In genomic region chr6:132960720-132961119, GRCh38 we compare ENCODE assay signal across 19 cellular contexts.
DNase-seq lines count a peak whose midpoint lies in the region; ATAC-seq and TF ChIP-seq lines count a peak whose summit lies in the region.
"Had no signal": no experiment of that assay in that cellular context is flagged by ENCODE, and none has a peak within 500 bp of the region (broad histone marks: within the 10 kb centered on the region; RNA-seq: fewer than 3 reads in every experiment).

No MANE protein-coding gene starts in this region.

- DNase-seq in M059J (ENCODE audit: low read depth) = peak; percentile 93
- peak; percentile 67 for DNase-seq in astrocyte of the hippocampus (ENCODE audit: low read depth, low spot score)
- DNase-seq in lung (ENCODE audit: low spot score) = no peak
- DNase-seq in activated CD4-positive, CD25-positive, alpha-beta regulatory T cell treated with anti-CD3 and anti-CD28 coated beads, Interleukin-2, amount 50 U/mL, for 72 hours = no peak
- DNase-seq in stimulated activated CD4-positive, alpha-beta T cell treated with anti-CD3 and anti-CD28 coated beads, Interleukin-2, amount 100 ng/mL, for 24 hours = no peak
- no peak for DNase-seq in GM10248 (ENCODE audit: extremely low spot score)
- DNase-seq in activated T-cell treated with anti-CD3 and anti-CD28 coated beads for 4 hours = no peak
- DNase-seq: activated CD4-positive, alpha-beta T cell treated with anti-CD3 and anti-CD28 coated beads for 4 hours; C1 segment of cervical spinal cord; cortex of kidney; DMS153; GF-D8; left ventricle myocardium inferior; NCI-H2029; NCI-H446 treated with DMSO at 0.1 percent for 48 hours; RPMI8226 had no signal

- no peaks in the 10 kb centered on the region for H4K20me1 ChIP-seq in BLaER1

- H3K36me3 ChIP-seq in BLaER1 = no peaks in the 10 kb centered on the region
- no peaks in the 10 kb centered on the region for H3K36me3 ChIP-seq in lung (ENCODE audit: control insufficient read depth in 2 of 2, insufficient read depth in 2 of 2, low read length in 2 of 2)
- H3K36me3 ChIP-seq: brain microvascular endothelial cell, left ventricle myocardium inferior, neutrophil had no signal

- H3K27me3 ChIP-seq in BLaER1 = no peaks in the 10 kb centered on the region
- H3K27me3 ChIP-seq in lung (ENCODE audit: control insufficient read depth, insufficient read depth) = no peaks in the 10 kb centered on the region
- H3K27me3 ChIP-seq: neutrophil had no signal

- WGBS in lung, 2 donors = 42 to 50% methylated on average over 8 of the region's 8 CpGs

- H3K4me1 ChIP-seq in BLaER1 (peaks cover 23% of the 10 kb centered on the region), lung (ENCODE audit: control insufficient read depth in 2 of 2, insufficient read depth in 2 of 2, low read length in 2 of 2) (peaks cover 3 to 12% of the 10 kb centered on the region in 2 donors)

- no peak overlapping the region for H3K27ac ChIP-seq in BLaER1
- no peak overlapping the region for H3K27ac ChIP-seq in lung (ENCODE audit: low read depth in 1 of 2, low read length in 1 of 2)
- H3K27ac ChIP-seq: brain microvascular endothelial cell, left ventricle myocardium inferior, neutrophil had no signal

- POLR2A ChIA-PET in GM10248 (lab: Yijun Ruan, JAX) = no interaction called here

- no peaks in the 10 kb centered on the region for H3K9me3 ChIP-seq in BLaER1
- no peaks in the 10 kb centered on the region for H3K9me3 ChIP-seq in lung (ENCODE audit: control insufficient read depth in 2 of 2, insufficient read depth in 1 of 2, low read length in 1 of 2)
- H3K9me3 ChIP-seq: left ventricle myocardium inferior, neutrophil had no signal

- no peak overlapping the region for H3K9ac ChIP-seq in BLaER1

- H3K4me3 ChIP-seq in BLaER1 = no peak overlapping the region
- H3K4me3 ChIP-seq in lung = no peak overlapping the region
- H3K4me3 ChIP-seq: left ventricle myocardium inferior had no signal

- peak overlapping the region; percentile 53 for H3K4me2 ChIP-seq in BLaER1

- ATAC-seq in lung (ENCODE audit: insufficient read depth, low FRiP score) = peak; percentile 36

- TF ChIP-seq CTCF in lung (IDR thresholded peaks at IDR 0.05; ENCODE audit: control extremely low read depth, extremely low read depth) = no peak
- no peak for TF ChIP-seq CTCF in GM10248 (IDR thresholded peaks at IDR 0.05; ENCODE audit: control extremely low read depth, extremely low read depth, low read depth, missing control alignments)

- CTCF ChIA-PET in GM10248 (lab: Yijun Ruan, JAX) = interaction anchor here (1.3 to 2.9 kb wide), 7 partner anchors 10 to 591 kb away, joined by 3 to 24 read pairs (median 13); no protein-coding TSS in a partner anchor

Comparison
In these comparisons a context has a peak if more than half of its experiments do, and no peak if none do; other contexts are left out.
1. DNase-seq: peak in M059J (single experiment) and astrocyte of the hippocampus (single experiment); none in lung (single experiment), activated CD4-positive, CD25-positive, alpha-beta regulatory T cell treated with anti-CD3 and anti-CD28 coated beads, Interleukin-2, amount 50 U/mL, for 72 hours (single experiment), stimulated activated CD4-positive, alpha-beta T cell treated with anti-CD3 and anti-CD28 coated beads, Interleukin-2, amount 100 ng/mL, for 24 hours (0 of 2), GM10248 (single experiment) and activated T-cell treated with anti-CD3 and anti-CD28 coated beads for 4 hours (single experiment).